28 cellular contexts compared by ENCODE assay signal in the genomic region with DNA sequence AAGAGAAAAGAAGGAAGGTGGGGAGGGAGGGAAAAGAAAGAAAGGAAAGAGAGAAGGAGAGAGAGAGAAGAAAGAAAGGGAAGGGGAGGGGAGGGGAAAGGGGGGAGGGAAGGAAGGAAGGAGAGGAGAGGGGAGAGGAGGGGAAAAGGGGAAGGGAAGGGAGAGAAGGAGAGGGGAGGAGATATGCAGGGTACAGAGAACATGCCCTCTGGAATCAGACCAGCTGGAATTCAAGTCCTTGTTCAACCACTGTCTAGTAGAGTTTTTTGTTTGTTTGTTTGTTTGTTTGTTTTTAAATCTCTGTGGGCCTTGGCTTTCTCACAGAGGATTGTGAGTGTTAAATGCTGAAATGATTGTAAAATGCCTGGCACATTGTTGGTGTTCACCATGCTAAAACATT.
"Had no signal": no experiment of that assay in that cellular context is flagged by ENCODE, and none has a peak within 500 bp of the region (broad histone marks: within the 10 kb centered on the region; RNA-seq: fewer than 3 reads in every experiment).

No MANE protein-coding gene starts in this region.

- FAIRE-seq: endometrium, frontal cortex had no signal

- H3K36me3 ChIP-seq: WERI-Rb-1 had no signal

- H3K27ac ChIP-seq: ascending aorta, coronary artery, dorsolateral prefrontal cortex, WERI-Rb-1 had no signal

- H3K4me3 Mint-ChIP-seq: activated B cell treated with CpG ODN at 0.5 μM for 24 hours; activated CD8-positive, alpha-beta T cell treated with anti-CD3 and anti-CD28 coated beads for 36 hours; activated naive CD8-positive, alpha-beta T cell treated with anti-CD3 and anti-CD28 coated beads, Interleukin-2, amount 10 ng/mL, durations not matched to agents 7 days and 5 days; activated T-cell treated with anti-CD3 and anti-CD28 coated beads, Interleukin-2, amount 50 U/mL, for 4 hours; activated T-helper 17 cell treated with anti-CD3 and anti-CD28 coated beads, Interleukin-2, amount 50 U/mL, for 72 hours; brain; central memory CD8-positive, alpha-beta T cell; dendritic cell treated with granulocyte-macrophage colony-stimulating factor and Interleukin-4, amounts not matched to agents 40 ng/mL and 50 ng/mL, for 4 days had no signal

- ATAC-seq: activated CD4-positive, CD25-positive, alpha-beta regulatory T cell treated with anti-CD3 and anti-CD28 coated beads, Interleukin-2, amount 50 U/mL, for 24 hours; activated CD8-positive, alpha-beta T cell treated with anti-CD3 and anti-CD28 coated beads for 36 hours; activated naive CD4-positive, alpha-beta T cell treated with anti-CD3 and anti-CD28 coated beads, Interleukin-2, amount 50 U/mL, for 72 hours; activated T-cell treated with anti-CD3 and anti-CD28 coated beads, Interleukin-2, amount 50 U/mL, for 4 hours; activated T-helper 17 cell treated with anti-CD3 and anti-CD28 coated beads, Interleukin-2, amount 50 U/mL, for 72 hours; esophagus mucosa had no signal

- H3K9me3 Mint-ChIP-seq: activated B cell treated with CpG ODN at 0.5 μM for 24 hours; activated CD8-positive, alpha-beta T cell treated with anti-CD3 and anti-CD28 coated beads for 36 hours; activated naive CD4-positive, alpha-beta T cell treated with anti-CD3 and anti-CD28 coated beads, Interleukin-2, amount 50 U/mL, for 72 hours; activated naive CD8-positive, alpha-beta T cell treated with anti-CD3 and anti-CD28 coated beads, Interleukin-2, amount 10 ng/mL, durations not matched to agents 7 days and 5 days; activated T-cell treated with anti-CD3 and anti-CD28 coated beads, Interleukin-2, amount 50 U/mL, for 4 hours; activated T-helper 17 cell treated with anti-CD3 and anti-CD28 coated beads, Interleukin-2, amount 50 U/mL, for 72 hours; brain; central memory CD8-positive, alpha-beta T cell; dendritic cell treated with granulocyte-macrophage colony-stimulating factor and Interleukin-4, amounts not matched to agents 40 ng/mL and 50 ng/mL, for 4 days had no signal

- H3K9me3 ChIP-seq: ascending aorta had no signal

- DNase-seq: activated B cell treated with CpG ODN at 0.5 μM for 24 hours; activated CD4-positive, alpha-beta T cell treated with anti-CD3 and anti-CD28 coated beads for 48 hours; activated CD4-positive, alpha-beta T cell treated with anti-CD3 and anti-CD28 coated beads, Interleukin-2, amount 50 U/mL, for 1 hour; activated CD4-positive, alpha-beta T cell treated with anti-CD3 and anti-CD28 coated beads, Interleukin-2, amount 50 U/mL, for 48 hours; activated CD8-positive, alpha-beta memory T cell treated with anti-CD3 and anti-CD28 coated beads for 24 hours; activated CD8-positive, alpha-beta T cell treated with anti-CD3 and anti-CD28 coated beads for 36 hours; activated effector memory CD4-positive, alpha-beta T cell treated with Interleukin-2 at 50 U/mL for 16 hours; activated gamma-delta T cell treated with Interleukin-2 at 50 U/mL for 16 hours; activated naive CD4-positive, alpha-beta T cell treated with Interleukin-2 at 50 U/mL for 16 hours; activated naive CD8-positive, alpha-beta T cell treated with anti-CD3 and anti-CD28 coated beads, Interleukin-2, amount 10 ng/mL, durations not matched to agents 7 days and 5 days; activated T-cell treated with anti-CD3 and anti-CD28 coated beads, Interleukin-2, amount 50 U/mL, for 4 hours; dorsolateral prefrontal cortex; effector memory CD4-positive, alpha-beta T cell; foreskin fibroblast; head of caudate nucleus; T1000; WERI-Rb-1 had no signal

- H3K4me3 ChIP-seq: ascending aorta, coronary artery, dorsolateral prefrontal cortex had no signal

- H3K36me3 Mint-ChIP-seq: activated naive CD4-positive, alpha-beta T cell treated with anti-CD3 and anti-CD28 coated beads, Interleukin-2, amount 50 U/mL, for 72 hours had no signal

- H3K27me3 ChIP-seq: ascending aorta, dorsolateral prefrontal cortex had no signal

- H3K27ac Mint-ChIP-seq: activated B cell treated with CpG ODN at 0.5 μM for 24 hours; activated CD8-positive, alpha-beta T cell treated with anti-CD3 and anti-CD28 coated beads for 36 hours; activated T-helper 17 cell treated with anti-CD3 and anti-CD28 coated beads, Interleukin-2, amount 50 U/mL, for 72 hours; brain; dendritic cell treated with granulocyte-macrophage colony-stimulating factor and Interleukin-4, amounts not matched to agents 40 ng/mL and 50 ng/mL, for 4 days had no signal

- H3K4me1 Mint-ChIP-seq: activated B cell treated with CpG ODN at 0.5 μM for 24 hours; activated naive CD8-positive, alpha-beta T cell treated with anti-CD3 and anti-CD28 coated beads, Interleukin-2, amount 10 ng/mL, durations not matched to agents 7 days and 5 days; central memory CD8-positive, alpha-beta T cell had no signal

- H3K27me3 Mint-ChIP-seq: activated B cell treated with CpG ODN at 0.5 μM for 24 hours; activated CD8-positive, alpha-beta T cell treated with anti-CD3 and anti-CD28 coated beads for 36 hours; activated naive CD8-positive, alpha-beta T cell treated with anti-CD3 and anti-CD28 coated beads, Interleukin-2, amount 10 ng/mL, durations not matched to agents 7 days and 5 days; activated T-helper 17 cell treated with anti-CD3 and anti-CD28 coated beads, Interleukin-2, amount 50 U/mL, for 72 hours; central memory CD8-positive, alpha-beta T cell; dendritic cell treated with granulocyte-macrophage colony-stimulating factor and Interleukin-4, amounts not matched to agents 40 ng/mL and 50 ng/mL, for 4 days had no signal
